17 cellular contexts compared by ENCODE assay signal in the genomic region with DNA sequence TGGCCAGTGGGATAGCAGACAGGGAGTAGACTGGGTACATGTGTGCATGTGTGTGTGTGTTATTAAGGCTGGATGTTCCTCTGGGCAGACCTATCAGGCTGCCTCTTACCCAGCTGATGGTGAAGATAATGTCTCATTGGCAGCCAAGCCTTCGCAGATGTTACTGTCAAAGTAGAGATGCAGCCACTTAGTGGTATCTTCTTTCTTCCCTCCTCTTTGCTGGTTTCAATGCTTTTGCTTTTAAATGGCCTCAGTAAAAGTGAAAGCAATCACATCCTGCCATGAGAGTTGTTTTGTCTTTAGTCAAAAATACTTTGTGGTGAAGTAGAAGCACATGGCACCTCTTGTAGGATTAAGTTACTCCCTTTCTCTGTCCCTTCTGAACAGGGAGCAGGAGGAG. TPM values are rescaled to one million over a fixed set of nuclear protein-coding genes. Genes with fewer than 3 reads are reported as not detected.
DNase-seq lines count a peak whose midpoint lies in the region; ATAC-seq and TF ChIP-seq lines count a peak whose summit lies in the region.
"Had no signal": no experiment of that assay in that cellular context is flagged by ENCODE, and none has a peak within 500 bp of the region (broad histone marks: within the 10 kb centered on the region; RNA-seq: fewer than 3 reads in every experiment).

No MANE protein-coding gene starts in this region.

- peak overlapping the region in 7 of 11 experiments; percentile 6 to 36 (median 14); a peak in 9 of 22 replicates for H3K4me2 ChIP-seq in BLaER1 treated with 17β-estradiol and CSF1 and Interleukin-3, amounts not matched to agents 10 nM and 100 nM
- H3K4me2 ChIP-seq: GM23338 had no signal

- H3K9me3 ChIP-seq in BLaER1 treated with 17β-estradiol and CSF1 and Interleukin-3, amounts not matched to agents 10 nM and 100 nM (replicated peaks in 1 of 11), result no peaks in the 10 kb centered on the region
- H3K9me3 ChIP-seq: gastrocnemius medialis, left lung had no signal

- H3K4me3 Mint-ChIP-seq in T-cell (no peak overlapping the region), type B pancreatic cell (no peak overlapping the region)
- H3K4me3 Mint-ChIP-seq: CD4-positive, alpha-beta T cell; GM23338 had no signal

- H3K36me3 ChIP-seq in BLaER1 treated with 17β-estradiol and CSF1 and Interleukin-3, amounts not matched to agents 10 nM and 100 nM, result no peaks in the 10 kb centered on the region
- H3K36me3 ChIP-seq: gastrocnemius medialis, left lung had no signal

- no peaks in the 10 kb centered on the region for H3K9me3 Mint-ChIP-seq in T-cell
- no peaks in the 10 kb centered on the region for H3K9me3 Mint-ChIP-seq in type B pancreatic cell
- H3K9me3 Mint-ChIP-seq: CD4-positive, alpha-beta T cell; GM23338 had no signal

- no peaks in the 10 kb centered on the region for H3K36me3 Mint-ChIP-seq in T-cell
- H3K36me3 Mint-ChIP-seq in type B pancreatic cell, result no peaks in the 10 kb centered on the region

- H3K27ac Mint-ChIP-seq in T-cell (peak overlapping the region; percentile 61 to 89), type B pancreatic cell (no peak overlapping the region)
- H3K27ac Mint-ChIP-seq: CD4-positive, alpha-beta T cell; GM23338 had no signal

- H4K20me1 ChIP-seq in BLaER1 treated with 17β-estradiol and CSF1 and Interleukin-3, amounts not matched to agents 10 nM and 100 nM, result no peaks in the 10 kb centered on the region

- POLR2A ChIA-PET in T-cell (lab: Charles Lee), result interaction anchor here in 1 of 2 donors (0.5 kb wide), 1 partner anchor 15 kb away, joined by 3 read pairs; no protein-coding TSS in a partner anchor

- H3K27ac ChIP-seq in BLaER1 treated with 17β-estradiol and CSF1 and Interleukin-3, amounts not matched to agents 10 nM and 100 nM, result peak overlapping the region in 6 of 11 experiments; percentile 4 to 27 (median 12); a peak in 3 of 22 replicates
- H3K27ac ChIP-seq: gastrocnemius medialis, HL-60, left lung, parathyroid adenoma had no signal

- H3K4me1 ChIP-seq in BLaER1 treated with 17β-estradiol and CSF1 and Interleukin-3, amounts not matched to agents 10 nM and 100 nM, result peaks cover 0 to 35% (median 15%) of the 10 kb centered on the region in 10 experiments; a peak in 13 of 20 replicates
- H3K4me1 ChIP-seq: gastrocnemius medialis, left lung, parathyroid adenoma had no signal

- DNase-seq in T-cell (no peak), NCI-H1694 treated with DMSO at 0.1 percent for 48 hours (lab: John Stamatoyannopoulos, UW) (no peak), NCI-H1105 (lab: John Stamatoyannopoulos, UW) (no peak), type B pancreatic cell (ENCODE audit: extremely low spot score, unreplicated experiment) (no peak), NCI-H146 treated with DMSO at 0.1 percent for 48 hours (lab: John Stamatoyannopoulos, UW; ENCODE audit: unreplicated experiment) (no peak)
- DNase-seq: activated effector memory CD4-positive, alpha-beta T cell treated with Interleukin-2 at 50 U/mL for 16 hours; CD4-positive, alpha-beta T cell; cortex of kidney; gastrocnemius medialis; left lung; NCI-H1417 treated with DMSO at 0.1 percent for 48 hours had no signal

- H3K27me3 Mint-ChIP-seq in T-cell (peaks cover 0 to 5% of the 10 kb centered on the region in 2 donors), type B pancreatic cell (peaks cover 17% of the 10 kb centered on the region)

- peak; percentile 77 for ATAC-seq in GM18511 (IDR thresholded peaks at IDR 0.05; ENCODE audit: unreplicated experiment)
- ATAC-seq in HG02759 (IDR thresholded peaks at IDR 0.05; ENCODE audit: unreplicated experiment), result peak; percentile 64
- no peak for ATAC-seq in T-cell (replicated peaks in 1 of 4)
- ATAC-seq: gastrocnemius medialis, GM23338, left lung had no signal

- no peak overlapping the region for H3K9ac ChIP-seq in BLaER1 treated with 17β-estradiol and CSF1 and Interleukin-3, amounts not matched to agents 10 nM and 100 nM
- H3K9ac ChIP-seq: parathyroid adenoma had no signal

- CTCF ChIA-PET in T-cell (lab: Charles Lee), result no interaction called here

- TF ChIP-seq CTCF in type B pancreatic cell (conservative IDR thresholded peaks at IDR 0.05), result no peak

- H3K4me1 Mint-ChIP-seq in T-cell (peaks cover 10 to 16% (median 11%) of the 10 kb centered on the region in 3 donors), type B pancreatic cell (ENCODE audit: unreplicated experiment) (no peaks in the 10 kb centered on the region)
- H3K4me1 Mint-ChIP-seq: GM23338 had no signal

- no peaks in the 10 kb centered on the region for H3K27me3 ChIP-seq in BLaER1 treated with 17β-estradiol and CSF1 and Interleukin-3, amounts not matched to agents 10 nM and 100 nM
- H3K27me3 ChIP-seq: gastrocnemius medialis, left lung had no signal

- H3K4me3 ChIP-seq in BLaER1 treated with 17β-estradiol and CSF1 and Interleukin-3, amounts not matched to agents 10 nM and 100 nM, result no peak overlapping the region
- H3K4me3 ChIP-seq: gastrocnemius medialis, GM23338, left lung had no signal

RNA-seq across cellular contexts. Expression of gene SNRNP48, which starts 57.5 kb away (rescaled TPM):
- 10 to 100 TPM; 13.6 to 20.0 (median 17.7) TPM for total RNA-seq in T-cell
- total RNA-seq in type B pancreatic cell (ENCODE audit: low replicate concordance), result 12.4 and 21.5 TPM in 2 replicates

Comparison
In these comparisons a context has a peak if more than half of its experiments do, and no peak if none do; other contexts are left out.
1. ATAC-seq: peak in GM18511 (single experiment) and HG02759 (single experiment); none in T-cell (0 of 4).